Comparison of ENCODE assay signal across 21 cellular contexts in the genomic region with DNA sequence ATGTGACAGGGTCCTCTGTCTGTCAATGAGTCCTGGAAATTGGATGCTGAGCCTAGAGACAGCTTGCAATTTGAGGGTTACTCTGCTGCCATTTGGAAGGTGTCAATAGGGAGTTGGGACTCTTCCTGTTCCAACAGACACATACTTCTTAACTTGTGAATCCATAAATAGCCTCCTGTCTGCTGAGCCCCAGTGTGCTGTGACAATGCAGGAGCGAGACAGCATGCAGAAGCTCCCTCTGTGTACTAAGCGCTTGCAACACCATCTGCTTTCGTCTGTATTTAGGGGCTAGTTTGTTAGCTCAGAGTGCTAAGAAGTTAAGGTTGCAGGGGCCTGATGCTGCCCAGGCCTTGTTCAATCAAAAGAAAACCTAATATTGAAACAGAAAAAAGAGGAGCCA. TPM values are rescaled to one million over a fixed set of nuclear protein-coding genes. Genes with fewer than 3 reads are reported as not detected.
DNase-seq lines count a peak whose midpoint lies in the region; ATAC-seq and TF ChIP-seq lines count a peak whose summit lies in the region.
"Had no signal": no experiment of that assay in that cellular context is flagged by ENCODE, and none has a peak within 500 bp of the region (broad histone marks: within the 10 kb centered on the region; RNA-seq: fewer than 3 reads in every experiment).

No MANE protein-coding gene starts in this region.

- ATAC-seq in heart right ventricle (peak in 7 of 8 donors; percentile 66 to 92 (median 73)), left lobe of liver (no peak), sciatic nerve (no peak)
- ATAC-seq: SK-N-SH treated with all-trans-retinoic acid at 6 μM for 48 hours, T-cell had no signal

- DNase-seq in NCI-H1694 (lab: John Stamatoyannopoulos, UW) (peak; percentile 53), NCI-H524 treated with DMSO at 0.1 percent for 48 hours (lab: John Stamatoyannopoulos, UW) (peak; percentile 54), heart right ventricle (peak in 1 of 2 donors; percentile 8), left lobe of liver (ENCODE audit: low spot score) (peak; percentile 4), sciatic nerve (ENCODE audit: low spot score) (no peak), NCI-H1417 (lab: John Stamatoyannopoulos, UW) (no peak), OCI-M2 (lab: John Stamatoyannopoulos, UW; ENCODE audit: unreplicated experiment) (no peak)
- DNase-seq: ACHN, GDM1, H9, Kasumi-1, MG63, NCI-H1048, NCI-H1436 treated with DMSO at 0.1 percent for 48 hours, NCI-H2081, SIG-M5, T-cell had no signal

- no peak overlapping the region for H3K4me3 ChIP-seq in heart right ventricle
- H3K4me3 ChIP-seq: MG63 had no signal

- intact Hi-C loops in heart right ventricle (cut with DNase I) (no loop called here), sciatic nerve (cut with DNase I) (no loop called here)

- peak overlapping the region in 1 of 10 donors; percentile 13 for H3K27ac ChIP-seq in heart right ventricle

- no peaks in the 10 kb centered on the region for H3K27me3 ChIP-seq in heart right ventricle
- H3K27me3 ChIP-seq: MG63 had no signal

- no peaks in the 10 kb centered on the region for H3K36me3 ChIP-seq in heart right ventricle
- H3K36me3 ChIP-seq: MG63 had no signal

- 32 to 52% methylated on average over 3 of the region's 3 CpGs for WGBS in heart right ventricle, 2 donors

- TF ChIP-seq CTCF in heart right ventricle (IDR thresholded peaks at IDR 0.05) = no peak

- H3K9me3 ChIP-seq in heart right ventricle = no peaks in the 10 kb centered on the region
- H3K9me3 ChIP-seq: MG63 had no signal

- peaks cover 0 to 9% (median 0%) of the 10 kb centered on the region in 9 donors for H3K4me1 ChIP-seq in heart right ventricle

RNA-seq across cellular contexts. Expression of a gene that starts 58.5 kb away (rescaled TPM):
- under 1 TPM in 6 of 10 donors, not detected in 4; 0.04 to 0.21 (median 0.09) TPM for total RNA-seq in heart right ventricle
- polyA plus RNA-seq in heart right ventricle = under 1 TPM; 0.04 to 0.22 TPM
- not detected for total RNA-seq in left lobe of liver
- total RNA-seq in sciatic nerve = 0.53 TPM
- total RNA-seq: Daoy, H9, OCI-LY7, T-cell had no signal
- polyA plus RNA-seq: CD14-positive monocyte had no signal

Comparison
In these comparisons a context has a peak if more than half of its experiments do, and no peak if none do; other contexts are left out.
1. DNase-seq: peak in NCI-H1694 (single experiment), NCI-H524 treated with DMSO at 0.1 percent for 48 hours (single experiment) and left lobe of liver (single experiment); none in sciatic nerve (single experiment), NCI-H1417 (0 of 3) and OCI-M2 (single experiment).
2. ATAC-seq: peak in heart right ventricle (7 of 8); none in left lobe of liver (single experiment) and sciatic nerve (single experiment).